In the genomic region with DNA sequence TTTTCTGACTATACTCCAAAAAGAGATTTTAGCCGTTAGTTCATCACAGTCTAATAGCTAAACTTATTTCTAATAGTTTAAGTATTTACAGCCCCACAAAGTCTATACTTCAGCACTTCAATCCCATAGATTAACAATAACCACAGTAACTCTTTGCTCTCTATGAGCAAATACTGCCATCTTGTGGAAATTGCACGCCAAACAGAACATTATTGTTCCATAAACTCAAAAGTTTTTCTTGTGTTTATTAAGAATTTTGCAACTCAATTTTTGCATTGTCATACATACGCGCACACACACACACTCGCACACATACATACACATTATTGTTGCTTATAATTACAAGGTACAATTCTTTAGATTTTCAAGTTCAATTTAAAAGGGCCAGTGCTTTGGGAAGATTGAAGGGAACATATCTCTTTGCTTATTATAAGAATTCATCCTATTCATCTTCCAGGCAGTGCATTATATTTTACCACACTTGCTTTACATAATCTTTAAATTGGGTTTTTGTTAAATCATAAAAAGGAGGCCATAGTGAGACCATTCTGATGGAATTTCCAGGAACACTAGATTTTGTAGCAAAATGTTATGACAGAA, we compare ENCODE assay signal across 8 cellular contexts.
DNase-seq lines count a peak whose midpoint lies in the region; ATAC-seq and TF ChIP-seq lines count a peak whose summit lies in the region.

No MANE protein-coding gene starts in this region.

- TF ChIP-seq POLR2A in transverse colon (IDR thresholded peaks at IDR 0.05): no peak

- CTCF ChIA-PET in activated CD8-positive, alpha-beta T cell treated with anti-CD3 and anti-CD28 coated beads, Interleukin-2, amount 10 ng/mL, durations not matched to agents 7 days and 5 days (lab: Charles Lee): no interaction called here

- H3K9me3 Mint-ChIP-seq in activated CD8-positive, alpha-beta T cell treated with anti-CD3 and anti-CD28 coated beads, Interleukin-2, amount 10 ng/mL, durations not matched to agents 7 days and 5 days (ENCODE audit: insufficient read depth): no peaks in the 10 kb centered on the region

- no peaks in the 10 kb centered on the region for H3K4me1 ChIP-seq in transverse colon

- 2% methylated on average over 5 of the region's 5 CpGs for WGBS in transverse colon (ENCODE audit: low coverage in 1 of 2), 2 donors

- intact Hi-C loops in transverse colon (cut with DNase I; ENCODE audit: low total_unique reads): no loop called here

- no peaks in the 10 kb centered on the region for H3K4me1 Mint-ChIP-seq in activated CD8-positive, alpha-beta T cell treated with anti-CD3 and anti-CD28 coated beads, Interleukin-2, amount 10 ng/mL, durations not matched to agents 7 days and 5 days (ENCODE audit: low read depth)

- no peaks in the 10 kb centered on the region for H3K36me3 ChIP-seq in transverse colon

- DNase-seq in stimulated activated CD4-positive, alpha-beta T cell treated with anti-CD3 and anti-CD28 coated beads, Interleukin-15, amount 100 ng/mL, for 24 hours: peak; percentile 9
- no peak for DNase-seq in stimulated activated CD4-positive, alpha-beta T cell treated with anti-CD3 and anti-CD28 coated beads, Interleukin-4, amount 100 ng/mL, for 1 hour
- DNase-seq in NCI-H146 treated with DMSO at 0.1 percent for 48 hours (lab: John Stamatoyannopoulos, UW; ENCODE audit: unreplicated experiment) (peak; percentile 35), iris pigment epithelial cell (ENCODE audit: low read depth) (peak; percentile 36), transverse colon (no peak), NCI-H128 (lab: John Stamatoyannopoulos, UW; ENCODE audit: unreplicated experiment) (no peak)
- peak; percentile 23 for DNase-seq in activated CD8-positive, alpha-beta T cell treated with anti-CD3 and anti-CD28 coated beads, Interleukin-2, amount 10 ng/mL, durations not matched to agents 7 days and 5 days

- H3K27me3 ChIP-seq in transverse colon: no peaks in the 10 kb centered on the region

- POLR2A ChIA-PET in activated CD8-positive, alpha-beta T cell treated with anti-CD3 and anti-CD28 coated beads, Interleukin-2, amount 10 ng/mL, durations not matched to agents 7 days and 5 days (lab: Charles Lee): no interaction called here

- no peak overlapping the region for H3K27ac ChIP-seq in transverse colon

- peak; percentile 52 to 70 (median 63) for TF ChIP-seq CTCF in transverse colon (IDR thresholded peaks at IDR 0.05)

- H3K27me3 Mint-ChIP-seq in activated CD8-positive, alpha-beta T cell treated with anti-CD3 and anti-CD28 coated beads, Interleukin-2, amount 10 ng/mL, durations not matched to agents 7 days and 5 days (ENCODE audit: low read depth): no peaks in the 10 kb centered on the region

- H3K36me3 Mint-ChIP-seq in activated CD8-positive, alpha-beta T cell treated with anti-CD3 and anti-CD28 coated beads, Interleukin-2, amount 10 ng/mL, durations not matched to agents 7 days and 5 days (ENCODE audit: low read depth): no peaks in the 10 kb centered on the region

- no peak overlapping the region for H3K4me3 ChIP-seq in transverse colon

- ATAC-seq in HG02610 (IDR thresholded peaks at IDR 0.05; ENCODE audit: unreplicated experiment): peak; percentile 68
- no peak for ATAC-seq in activated CD8-positive, alpha-beta T cell treated with anti-CD3 and anti-CD28 coated beads, Interleukin-2, amount 10 ng/mL, durations not matched to agents 7 days and 5 days

- in situ Hi-C loops in transverse colon (cut with MboI; ENCODE audit: low pct_ligation_motif_present in 1 of 4, low pct_unique_long_range_greater_than_20kb in 1 of 4, low sequenced_read_pairs in 3 of 4): no loop called here

- no peak overlapping the region for H3K27ac Mint-ChIP-seq in activated CD8-positive, alpha-beta T cell treated with anti-CD3 and anti-CD28 coated beads, Interleukin-2, amount 10 ng/mL, durations not matched to agents 7 days and 5 days

- no peak overlapping the region for H3K4me3 Mint-ChIP-seq in activated CD8-positive, alpha-beta T cell treated with anti-CD3 and anti-CD28 coated beads, Interleukin-2, amount 10 ng/mL, durations not matched to agents 7 days and 5 days

- no peak for TF ChIP-seq EP300 in transverse colon (IDR thresholded peaks at IDR 0.05; ENCODE audit: low read depth)

- no peaks in the 10 kb centered on the region for H3K9me3 ChIP-seq in transverse colon

Comparison
In these comparisons a context has a peak if more than half of its experiments do, and no peak if none do; other contexts are left out.
1. DNase-seq: peak in stimulated activated CD4-positive, alpha-beta T cell treated with anti-CD3 and anti-CD28 coated beads, Interleukin-15, amount 100 ng/mL, for 24 hours (single experiment), NCI-H146 treated with DMSO at 0.1 percent for 48 hours (single experiment), activated CD8-positive, alpha-beta T cell treated with anti-CD3 and anti-CD28 coated beads, Interleukin-2, amount 10 ng/mL, durations not matched to agents 7 days and 5 days (single experiment) and iris pigment epithelial cell (single experiment); none in stimulated activated CD4-positive, alpha-beta T cell treated with anti-CD3 and anti-CD28 coated beads, Interleukin-4, amount 100 ng/mL, for 1 hour (single experiment), transverse colon (single experiment) and NCI-H128 (single experiment).